Comparison of ENCODE assay signal across 26 cellular contexts in the genomic region with DNA sequence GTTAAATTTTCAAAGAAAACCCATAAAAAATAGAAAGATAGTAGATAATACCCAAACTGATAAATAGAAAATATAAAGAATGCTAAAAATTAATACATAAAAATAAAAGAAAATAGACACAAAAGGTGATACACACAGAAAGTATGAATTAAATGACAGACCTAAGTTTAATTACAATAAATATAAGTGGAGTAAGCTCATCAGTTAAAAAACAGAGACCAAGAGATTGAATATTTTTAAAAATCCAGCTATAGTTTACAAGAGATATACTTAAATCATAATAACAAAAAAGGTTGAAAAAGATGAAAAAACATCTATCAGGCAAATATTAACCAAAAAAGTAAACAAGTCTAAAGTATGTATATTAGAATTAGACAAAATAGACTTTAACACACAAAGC.
DNase-seq lines count a peak whose midpoint lies in the region; ATAC-seq, FAIRE-seq and TF ChIP-seq lines count a peak whose summit lies in the region.
"Had no signal": no experiment of that assay in that cellular context is flagged by ENCODE, and none has a peak within 500 bp of the region (broad histone marks: within the 10 kb centered on the region; RNA-seq: fewer than 3 reads in every experiment).

No MANE protein-coding gene starts in this region.

- TF ChIP-seq RAD21 in K562 (CRISPR knock-in tag; conservative IDR thresholded peaks at IDR 0.05 in 1 of 2, IDR thresholded peaks at IDR 0.05 in 1 of 2) = no peak

- H3K4me3 ChIP-seq in K562 = no peak overlapping the region
- H3K4me3 ChIP-seq in small intestine (ENCODE audit: low read depth in 1 of 2, low read length in 2 of 2) = no peak overlapping the region
- H3K4me3 ChIP-seq in suprapubic skin = no peak overlapping the region
- H3K4me3 ChIP-seq: BLaER1, GM12878 had no signal

- POLR2A ChIA-PET in K562 (lab: Yijun Ruan, JAX) = no interaction called here

- TF ChIP-seq POLR2A in K562 (conservative IDR thresholded peaks at IDR 0.05) (no peak), suprapubic skin (IDR thresholded peaks at IDR 0.05) (no peak)

- BruUV-seq in K562 (replicated peaks; lab: Mats Ljungman, UMichigan) = no TSS peak

- FAIRE-seq in K562 (lab: Jason Lieb, UNC) = no peak
- FAIRE-seq in colon (lab: Jason Lieb, UNC) = peak; percentile 5
- peak; percentile 50 for FAIRE-seq in frontal cortex (lab: Jason Lieb, UNC)
- peak; percentile 49 for FAIRE-seq in small intestine (lab: Jason Lieb, UNC)
- FAIRE-seq: GM12878, GM12892, GM18507 had no signal

- H3K27me3 ChIP-seq in K562 (ENCODE audit: control insufficient read depth in 2 of 2, insufficient read depth in 2 of 2, low read length in 2 of 2) = no peaks in the 10 kb centered on the region
- no peaks in the 10 kb centered on the region for H3K27me3 ChIP-seq in small intestine (ENCODE audit: control insufficient read depth in 2 of 2, insufficient read depth in 2 of 2, low read length in 2 of 2)
- H3K27me3 ChIP-seq in suprapubic skin = no peaks in the 10 kb centered on the region
- H3K27me3 ChIP-seq: BE2C, BLaER1 had no signal

- TF ChIP-seq CTCF in K562 (IDR thresholded peaks at IDR 0.05 in 2 of 3, conservative IDR thresholded peaks at IDR 0.05 in 1 of 3; ENCODE audit: insufficient read depth in 2 of 3, low read depth in 1 of 3, low read length in 3 of 3) (no peak), suprapubic skin (IDR thresholded peaks at IDR 0.05) (no peak)

- no peak overlapping the region for H2AFZ ChIP-seq in K562 (ENCODE audit: low read depth, low read length)

- no peak overlapping the region for H3K4me2 ChIP-seq in K562 (ENCODE audit: insufficient read depth, low read length)
- H3K4me2 ChIP-seq: BLaER1 had no signal

- in situ Hi-C loops in K562 (cut with MboI) = no loop called here

- CTCF ChIA-PET in K562 (lab: Yijun Ruan, JAX; ENCODE audit: low intra/inter-chr PET ratio) = no interaction called here

- H3K9me1 ChIP-seq in K562 (ENCODE audit: control insufficient read depth, insufficient read depth, low read length) = no peaks in the 10 kb centered on the region

- no peak overlapping the region for H3K27ac ChIP-seq in K562 (ENCODE audit: extremely low read depth, low read depth, low read length)
- no peak overlapping the region for H3K27ac ChIP-seq in small intestine (ENCODE audit: low read depth in 1 of 2, low read length in 1 of 2)
- no peak overlapping the region for H3K27ac ChIP-seq in suprapubic skin
- H3K27ac ChIP-seq: BLaER1 had no signal

- H3K4me1 ChIP-seq in K562 (replicated peaks in 1 of 2; ENCODE audit: control insufficient read depth in 2 of 2, insufficient read depth in 2 of 2, low read length in 2 of 2) = no peaks in the 10 kb centered on the region
- no peaks in the 10 kb centered on the region for H3K4me1 ChIP-seq in small intestine (ENCODE audit: control insufficient read depth in 2 of 2, insufficient read depth in 1 of 2, low read depth in 1 of 2, low read length in 1 of 2)
- no peaks in the 10 kb centered on the region for H3K4me1 ChIP-seq in suprapubic skin
- H3K4me1 ChIP-seq: BE2C, BLaER1 had no signal

- H3K36me3 ChIP-seq in K562 (ENCODE audit: control insufficient read depth, insufficient read depth, low read length) = no peaks in the 10 kb centered on the region
- H3K36me3 ChIP-seq in small intestine (ENCODE audit: control insufficient read depth in 2 of 2, insufficient read depth in 2 of 2, low read length in 2 of 2) = no peaks in the 10 kb centered on the region
- no peaks in the 10 kb centered on the region for H3K36me3 ChIP-seq in suprapubic skin
- H3K36me3 ChIP-seq: BE2C, BLaER1 had no signal

- no peaks in the 10 kb centered on the region for H3K79me2 ChIP-seq in K562 (ENCODE audit: control insufficient read depth, insufficient read depth, low read length)

- H3K9ac ChIP-seq in K562 (ENCODE audit: insufficient read depth in 1 of 2, low read depth in 2 of 2, low read length in 2 of 2) = no peak overlapping the region
- H3K9ac ChIP-seq: BLaER1 had no signal

- 0 out of 2 replicates have a peak, but pooled peaks cover 2% of the 10 kb centered on the region for H3K9me3 ChIP-seq in K562 (replicated peaks; ENCODE audit: control insufficient read depth, insufficient read depth, low read depth, low read length)
- no peaks in the 10 kb centered on the region for H3K9me3 ChIP-seq in small intestine (ENCODE audit: control insufficient read depth, low read depth)
- peaks cover 5% of the 10 kb centered on the region for H3K9me3 ChIP-seq in suprapubic skin
- H3K9me3 ChIP-seq: BE2C, BLaER1 had no signal

- no peak for DNase-seq in K562 (ENCODE audit: extremely low read depth in 1 of 4, low spot score in 3 of 4)
- DNase-seq in frontal cortex (ENCODE audit: low spot score in 2 of 2) = no peak
- DNase-seq in small intestine = no peak
- DNase-seq in suprapubic skin (ENCODE audit: low spot score in 2 of 2) = no peak
- DNase-seq: 8988T; ACHN; BE2C; C1 segment of cervical spinal cord; CD4-positive, alpha-beta memory T cell; CD4-positive, CD25-positive, alpha-beta regulatory T cell; CD8-positive, alpha-beta memory T cell; COR-L47; DMS 273 treated with DMSO at 0.1 percent for 48 hours; DMS153; DMS53; DMS79; DND-41; EL; GDM1 had no signal

- intact Hi-C loops in K562 (cut with micrococcal nuclease) = no loop called here

- ATAC-seq in K562 = no peak
- ATAC-seq in GM18520 (IDR thresholded peaks at IDR 0.05; ENCODE audit: unreplicated experiment) = no peak
- ATAC-seq in GM18868 (IDR thresholded peaks at IDR 0.05; ENCODE audit: unreplicated experiment) = no peak
- ATAC-seq: GM12878 had no signal

- no peaks in the 10 kb centered on the region for H4K20me1 ChIP-seq in K562 (replicated peaks; ENCODE audit: control insufficient read depth, insufficient read depth, low read length)
- H4K20me1 ChIP-seq: BLaER1 had no signal

- TF ChIP-seq EP300 in K562 (IDR thresholded peaks at IDR 0.05; ENCODE audit: low read length) (no peak), suprapubic skin (IDR thresholded peaks at IDR 0.05) (no peak)

TF ChIP-seq in K562, 482 proteins besides CTCF, POLR2A, EP300 and RAD21:
- TF ChIP-seq ZNF780A (CRISPR knock-in tag; IDR thresholded peaks at IDR 0.05) (no peak), ZNF696 (CRISPR knock-in tag; conservative IDR thresholded peaks at IDR 0.05) (no peak), ZNF507 (tag; conservative IDR thresholded peaks at IDR 0.05) (peak; percentile 97), ESRRA (IDR thresholded peaks at IDR 0.05; ENCODE audit: borderline replicate concordance, low read depth) (no peak), RBM25 (IDR thresholded peaks at IDR 0.05; ENCODE audit: low read depth, low read length, severe bottlenecking) (peak; percentile 72)
- TF ChIP-seq, protein P1, sequence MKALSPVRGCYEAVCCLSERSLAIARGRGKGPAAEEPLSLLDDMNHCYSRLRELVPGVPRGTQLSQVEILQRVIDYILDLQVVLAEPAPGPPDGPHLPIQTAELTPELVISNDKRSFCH (CRISPR knock-in tag; IDR thresholded peaks at IDR 0.05) = no peak
- TF ChIP-seq, protein P1 (tag; IDR thresholded peaks at IDR 0.05) = no peak
